6 cellular contexts compared by ENCODE assay signal in genomic region chr19:6393982-6394412, GRCh38. TPM values are rescaled to one million over a fixed set of nuclear protein-coding genes. Genes with fewer than 3 reads are reported as not detected.
DNase-seq lines count a peak whose midpoint lies in the region; ATAC-seq and TF ChIP-seq lines count a peak whose summit lies in the region.

No MANE protein-coding gene starts in this region.

- H3K4me1 ChIP-seq in ES-I3 (ENCODE audit: insufficient read depth, low read length) (no peaks in the 10 kb centered on the region; the same call in 1 of the 2 replicates), SJSA1 (replicated peaks) (peaks cover 14% of the 10 kb centered on the region), testis (peaks cover 7% of the 10 kb centered on the region)

- peaks cover 8% of the 10 kb centered on the region; the same call in 1 of the 2 replicates for H3K36me3 ChIP-seq in ES-I3 (ENCODE audit: insufficient read depth, low read length)
- H3K36me3 ChIP-seq in SJSA1 = peaks cover 33% of the 10 kb centered on the region
- H3K36me3 ChIP-seq in testis (ENCODE audit: low read depth, missing control alignments) = no peaks in the 10 kb centered on the region

- ATAC-seq in HG03520 (IDR thresholded peaks at IDR 0.05; ENCODE audit: unreplicated experiment) = no peak

- intact Hi-C loops in testis (cut with DNase I; ENCODE audit: low total_unique reads) = loop anchor here (5.0 kb wide), 1 partner anchor 33 kb away; no protein-coding TSS in a partner anchor

- DNase-seq in SJSA1 (ENCODE audit: low read depth in 1 of 2, low spot score in 2 of 2) (no peak), foreskin fibroblast (no peak), testis (no peak), EL (no peak)

- H3K9me3 ChIP-seq in ES-I3 (ENCODE audit: control insufficient read depth, insufficient read depth, low read length) (no peaks in the 10 kb centered on the region), SJSA1 (replicated peaks) (no peaks in the 10 kb centered on the region), testis (no peaks in the 10 kb centered on the region)

- H3K9ac ChIP-seq in ES-I3 (ENCODE audit: low read depth, low read length) = peak overlapping the region; percentile 81

- H3K27me3 ChIP-seq in SJSA1 (replicated peaks) (no peaks in the 10 kb centered on the region), testis (no peaks in the 10 kb centered on the region)

- WGBS in testis, 2 donors = 15 to 21% methylated on average over 14 of the region's 14 CpGs

- H3K4me3 ChIP-seq in SJSA1 = peak overlapping the region; percentile 71
- peak overlapping the region; percentile 61 to 96 for H3K4me3 ChIP-seq in foreskin fibroblast (ENCODE audit: low read depth in 1 of 2, low read length in 2 of 2)
- H3K4me3 ChIP-seq in testis = peak overlapping the region; percentile 75 to 97

- H3K27ac ChIP-seq in SJSA1 = peak overlapping the region; percentile 91
- H3K27ac ChIP-seq in testis = peak overlapping the region; percentile 95

- no peak for TF ChIP-seq POLR2A in testis (IDR thresholded peaks at IDR 0.05)

- TF ChIP-seq CTCF in foreskin fibroblast (IDR thresholded peaks at IDR 0.05; ENCODE audit: low read depth, low read length) = no peak
- no peak for TF ChIP-seq CTCF in testis (IDR thresholded peaks at IDR 0.05)

RNA-seq across cellular contexts. Expression of gene GTF2F1, which starts 1.0 kb away (rescaled TPM):
- 35.6 and 46.9 TPM in 2 replicates for total RNA-seq in SJSA1 (2014; rRNA removed; shearing (Covaris generic))
- 10 to 100 TPM; 78.1 to 81.1 TPM for total RNA-seq in testis
- 122 TPM for polyA plus RNA-seq in testis (ENCODE audit: insufficient read depth, low read depth, low replicate concordance)

RNA-seq across cellular contexts. Expression of gene PSPN, which starts 18.3 kb away (rescaled TPM):
- total RNA-seq in SJSA1 (2014; rRNA removed; shearing (Covaris generic)) = 1.2 and 1.3 TPM in 2 replicates
- 1 to 10 TPM; 2.9 to 5.1 TPM for total RNA-seq in testis
- polyA plus RNA-seq in testis (ENCODE audit: insufficient read depth, low read depth, low replicate concordance) = 1.1 TPM

RNA-seq across cellular contexts. Expression of gene ALKBH7, which starts 21.4 kb away (rescaled TPM):
- 24.0 and 45.2 TPM in 2 replicates for total RNA-seq in SJSA1 (2014; rRNA removed; shearing (Covaris generic))
- total RNA-seq in testis = 100 to 1,000 TPM; 243 to 524 TPM
- polyA plus RNA-seq in testis (ENCODE audit: insufficient read depth, low read depth, low replicate concordance) = 608 TPM

RNA-seq across cellular contexts. Expression of gene KHSRP, which starts 30.6 kb away (rescaled TPM):
- 66.3 and 129 TPM in 2 replicates for total RNA-seq in SJSA1 (2014; rRNA removed; shearing (Covaris generic))
- total RNA-seq in testis = 100 to 1,000 TPM; 279 to 336 TPM
- 358 TPM for polyA plus RNA-seq in testis (ENCODE audit: insufficient read depth, low read depth, low replicate concordance)

RNA-seq across cellular contexts. Expression of gene CLPP, which starts 32.7 kb away (rescaled TPM):
- total RNA-seq in SJSA1 (2014; rRNA removed; shearing (Covaris generic)) = 106 and 118 TPM in 2 replicates
- 100 to 1,000 TPM in 1 of 2 donors, 10 to 100 TPM in 1; 52.1 to 101 TPM for total RNA-seq in testis
- 113 TPM for polyA plus RNA-seq in testis (ENCODE audit: insufficient read depth, low read depth, low replicate concordance)
